ENCODE assay signal across 1 cellular context in genomic region chrX:151396827-151397740, GRCh38.
TF ChIP-seq lines count a peak whose summit lies in the region.

VMA21 (plus strand) TSS chrX:151397206; CDS start chrX:151397309, 103 bp downstream.

TF ChIP-seq in K562, 482 proteins besides CTCF, POLR2A, EP300 and RAD21 (continued from another document and continues in another):
- no peak for TF ChIP-seq PRDM10 (IDR thresholded peaks at IDR 0.05; ENCODE audit: partially characterized antibody)
- no peak for TF ChIP-seq ZC3H8 (IDR thresholded peaks at IDR 0.05)
- TF ChIP-seq NFE2 (IDR thresholded peaks at IDR 0.05; ENCODE audit: low read depth) = no peak
- no peak for TF ChIP-seq PRPF4 (IDR thresholded peaks at IDR 0.05; ENCODE audit: insufficient read depth, low read depth, low read length, poor library complexity, severe bottlenecking)
- no peak for TF ChIP-seq MCM3 (IDR thresholded peaks at IDR 0.05)
- no peak for TF ChIP-seq ZNF644 (tag; IDR thresholded peaks at IDR 0.05; ENCODE audit: low read depth)
- TF ChIP-seq NFRKB (IDR thresholded peaks at IDR 0.05; ENCODE audit: low read depth) = no peak; the same call in 1 of the 2 replicates
- 0 out of 2 replicates have a peak, but pooled peaks have one; percentile 10 for TF ChIP-seq ARID4B (CRISPR knock-in tag; IDR thresholded peaks at IDR 0.05)
- peak; percentile 92 for TF ChIP-seq GABPB1 (CRISPR knock-in tag; IDR thresholded peaks at IDR 0.05)
- no peak for TF ChIP-seq CEBPG (CRISPR knock-in tag; IDR thresholded peaks at IDR 0.05)
- TF ChIP-seq CEBPG (tag; conservative IDR thresholded peaks at IDR 0.05 in 1 of 2, IDR thresholded peaks at IDR 0.05 in 1 of 2) = 0 out of 4 replicates have a peak, but pooled peaks of 1 of the 2 experiments have one; percentile 28
- TF ChIP-seq ASH1L (IDR thresholded peaks at IDR 0.05; ENCODE audit: borderline replicate concordance, low read depth, partially characterized antibody) = no peak
- TF ChIP-seq RBM39 (optimal IDR thresholded peaks at IDR 0.05; ENCODE audit: low read depth, low read length) = no peak
- no peak for TF ChIP-seq TEAD2 (tag; IDR thresholded peaks at IDR 0.05)
- no peak for TF ChIP-seq HIVEP1 (CRISPR knock-in tag; IDR thresholded peaks at IDR 0.05)
- no peak for TF ChIP-seq ZSCAN29 (IDR thresholded peaks at IDR 0.05)
- no peak for TF ChIP-seq DIDO1 (tag; IDR thresholded peaks at IDR 0.05; ENCODE audit: low read depth)
- TF ChIP-seq MYNN (IDR thresholded peaks at IDR 0.05) = no peak
- TF ChIP-seq MYNN (CRISPR knock-in tag; IDR thresholded peaks at IDR 0.05) = no peak
- TF ChIP-seq RBM34 (IDR thresholded peaks at IDR 0.05; ENCODE audit: borderline replicate concordance, insufficient read depth, low read length) = no peak
- no peak for TF ChIP-seq ZNF778 (CRISPR knock-in tag; IDR thresholded peaks at IDR 0.05)
- TF ChIP-seq ZBTB49 (CRISPR knock-in tag; IDR thresholded peaks at IDR 0.05; ENCODE audit: borderline replicate concordance) = no peak
- no peak for TF ChIP-seq ZNF239 (CRISPR knock-in tag; IDR thresholded peaks at IDR 0.05)
- TF ChIP-seq TAL1 (IDR thresholded peaks at IDR 0.05) = no peak
- TF ChIP-seq POLR2AphosphoS5 (IDR thresholded peaks at IDR 0.05; ENCODE audit: control insufficient read depth, insufficient read depth, low read depth, low read length) = peak; percentile 66
- TF ChIP-seq SIN3A (IDR thresholded peaks at IDR 0.05; ENCODE audit: borderline replicate concordance in 2 of 2, control insufficient read depth in 1 of 2, low read depth in 2 of 2, low read length in 2 of 2) = peak in 1 of 2 experiments; percentile 47; a peak in 1 of 4 replicates
- TF ChIP-seq KAT7 (CRISPR knock-in tag; IDR thresholded peaks at IDR 0.05; ENCODE audit: borderline replicate concordance) = peak; percentile 86; the same call in 1 of the 2 replicates
- TF ChIP-seq THAP12 (CRISPR knock-in tag; IDR thresholded peaks at IDR 0.05) = 0 out of 2 replicates have a peak, but pooled peaks have one; percentile 3
- no peak for TF ChIP-seq DNMT1 (IDR thresholded peaks at IDR 0.05)
- no peak for TF ChIP-seq CHD4 (IDR thresholded peaks at IDR 0.05; ENCODE audit: insufficient read depth, insufficient replicate concordance, low read depth, low read length, poor library complexity, severe bottlenecking)
- TF ChIP-seq ZNF668 (CRISPR knock-in tag; IDR thresholded peaks at IDR 0.05) = no peak
- TF ChIP-seq BCL6 (CRISPR knock-in tag; IDR thresholded peaks at IDR 0.05) = no peak
- TF ChIP-seq KDM4B (IDR thresholded peaks at IDR 0.05; ENCODE audit: borderline replicate concordance in 2 of 2, low read depth in 1 of 2) = no peak
- TF ChIP-seq ZNF143 (CRISPR knock-in tag; IDR thresholded peaks at IDR 0.05) = no peak
- peak; percentile 86 for TF ChIP-seq CCNT2 (IDR thresholded peaks at IDR 0.05; ENCODE audit: borderline replicate concordance, extremely low read depth, insufficient read length, low read depth, low read length)
- TF ChIP-seq PURB (CRISPR knock-in tag; IDR thresholded peaks at IDR 0.05; ENCODE audit: low read depth) = no peak
- TF ChIP-seq NR2C1 (IDR thresholded peaks at IDR 0.05) = no peak
- TF ChIP-seq NR2C1 (tag; IDR thresholded peaks at IDR 0.05) = no peak
- TF ChIP-seq SMAD4 (CRISPR knock-in tag; conservative IDR thresholded peaks at IDR 0.05) = peak; percentile 77
- no peak; a peak in 1 of 4 replicates for TF ChIP-seq HDAC1 (IDR thresholded peaks at IDR 0.05)
- no peak for TF ChIP-seq NFXL1 (CRISPR knock-in tag; IDR thresholded peaks at IDR 0.05)
- TF ChIP-seq HLTF (IDR thresholded peaks at IDR 0.05) = no peak
- TF ChIP-seq DMBX1 (CRISPR knock-in tag; IDR thresholded peaks at IDR 0.05; ENCODE audit: borderline replicate concordance) = 0 out of 2 replicates have a peak, but pooled peaks have one; percentile 62
- no peak for TF ChIP-seq SNIP1 (IDR thresholded peaks at IDR 0.05; ENCODE audit: low read depth)
- TF ChIP-seq AFF1 (IDR thresholded peaks at IDR 0.05; ENCODE audit: low read depth in 1 of 2, partially characterized antibody in 2 of 2) = no peak
- no peak for TF ChIP-seq ZNF561 (CRISPR knock-in tag; conservative IDR thresholded peaks at IDR 0.05)
- no peak for TF ChIP-seq NR1H2 (CRISPR knock-in tag; IDR thresholded peaks at IDR 0.05)
- no peak for TF ChIP-seq MXI1 (IDR thresholded peaks at IDR 0.05; ENCODE audit: low read depth, low read length)
- peak; percentile 86 for TF ChIP-seq CREB1 (IDR thresholded peaks at IDR 0.05)
- peak; percentile 65; the same call in 1 of the 2 replicates for TF ChIP-seq CREB1 (CRISPR knock-in tag; IDR thresholded peaks at IDR 0.05)
- TF ChIP-seq ZC3H11A (IDR thresholded peaks at IDR 0.05; ENCODE audit: low read depth, low read length) = no peak
- no peak for TF ChIP-seq STAT6 (CRISPR knock-in tag; IDR thresholded peaks at IDR 0.05)
